Comparison of ENCODE assay signal across 18 cellular contexts in the genomic region with DNA sequence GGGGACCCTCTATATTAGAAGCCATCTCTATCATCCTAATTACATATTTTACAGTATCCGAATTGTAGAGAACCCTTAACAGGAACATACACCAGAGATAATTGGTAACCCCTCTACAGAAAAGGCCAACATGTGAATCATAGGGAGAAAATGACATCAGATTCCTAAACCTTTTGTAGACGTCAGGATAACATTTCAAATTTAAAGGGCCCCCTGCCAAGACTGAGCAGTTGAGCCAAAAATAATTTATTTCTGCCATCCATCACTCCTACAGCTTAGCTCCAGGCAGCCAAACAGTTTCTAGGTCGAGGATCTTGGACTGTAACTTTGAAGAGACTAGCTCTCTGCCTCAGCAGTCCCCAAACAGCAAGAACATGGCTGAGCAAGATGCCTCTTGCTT. TPM values are rescaled to one million over a fixed set of nuclear protein-coding genes. Genes with fewer than 3 reads are reported as not detected.
DNase-seq lines count a peak whose midpoint lies in the region; ATAC-seq and TF ChIP-seq lines count a peak whose summit lies in the region.
"Had no signal": no experiment of that assay in that cellular context is flagged by ENCODE, and none has a peak within 500 bp of the region (broad histone marks: within the 10 kb centered on the region; RNA-seq: fewer than 3 reads in every experiment).

No MANE protein-coding gene starts in this region.

- H3K27me3 ChIP-seq in skeletal muscle tissue (ENCODE audit: control insufficient read depth in 3 of 3, insufficient read depth in 3 of 3, low read length in 3 of 3) = no peaks in the 10 kb centered on the region
- peaks cover 43% of the 10 kb centered on the region for H3K27me3 ChIP-seq in CD4-positive, alpha-beta T cell (ENCODE audit: control insufficient read depth, insufficient read depth, low read length)
- H3K27me3 ChIP-seq: colonic mucosa had no signal

- peak; percentile 35 for DNase-seq in HFFc6
- peak; percentile 53 for DNase-seq in astrocyte of the cerebellum (ENCODE audit: low read depth)
- DNase-seq in left ventricle myocardium superior = no peak
- no peak for DNase-seq in ACHN
- no peak for DNase-seq in CD4-positive, alpha-beta T cell
- DNase-seq in NCI-H1417 (lab: John Stamatoyannopoulos, UW) = no peak
- DNase-seq: activated naive CD4-positive, alpha-beta T cell treated with anti-CD3 and anti-CD28 coated beads for 36 hours; CD4-positive, alpha-beta memory T cell; colonic mucosa; esophagus squamous epithelium; GDM1; H9; MM.1S; NCI-H2107; stimulated activated CD4-positive, alpha-beta T cell treated with anti-CD3 and anti-CD28 coated beads, Interleukin-4, amount 100 ng/mL, for 1 hour had no signal

- H3K4me3 Mint-ChIP-seq in HFFc6 = peak overlapping the region; percentile 17; the same call in 1 of the 2 replicates
- H3K4me3 Mint-ChIP-seq in CD4-positive, alpha-beta T cell = no peak overlapping the region
- H3K4me3 Mint-ChIP-seq: activated naive CD4-positive, alpha-beta T cell treated with anti-CD3 and anti-CD28 coated beads for 36 hours; CD4-positive, alpha-beta memory T cell; H9 had no signal

- POLR2A ChIA-PET in CD4-positive, alpha-beta T cell (lab: Charles Lee) = no interaction called here

- peak overlapping the region; percentile 49 for H3K27ac ChIP-seq in skeletal muscle tissue (ENCODE audit: low read depth, low read length)
- no peak overlapping the region for H3K27ac ChIP-seq in CD4-positive, alpha-beta T cell (ENCODE audit: low read depth, low read length)
- H3K27ac ChIP-seq: colonic mucosa had no signal

- H3K9ac ChIP-seq in skeletal muscle tissue (ENCODE audit: low read depth in 1 of 3, low read length in 3 of 3) = no peak overlapping the region

- H3K9me3 ChIP-seq in skeletal muscle tissue (ENCODE audit: control insufficient read depth in 3 of 3, low read length in 3 of 3) = no peaks in the 10 kb centered on the region
- no peaks in the 10 kb centered on the region for H3K9me3 ChIP-seq in CD4-positive, alpha-beta T cell (ENCODE audit: control insufficient read depth, low read length)
- H3K9me3 ChIP-seq: colonic mucosa, esophagus squamous epithelium, prostate gland had no signal

- intact Hi-C loops in left ventricle myocardium superior (cut with micrococcal nuclease) = no loop called here
- intact Hi-C loops in CD4-positive, alpha-beta T cell (cut with DNase I, micrococcal nuclease) = no loop called here

- peaks cover 42% of the 10 kb centered on the region for H3K4me1 Mint-ChIP-seq in HFFc6 (ENCODE audit: low read depth)
- no peaks in the 10 kb centered on the region for H3K4me1 Mint-ChIP-seq in CD4-positive, alpha-beta T cell (ENCODE audit: low read depth)
- H3K4me1 Mint-ChIP-seq: CD4-positive, alpha-beta memory T cell had no signal

- ATAC-seq in left ventricle myocardium superior (peak; percentile 29), HG03457 (IDR thresholded peaks at IDR 0.05; ENCODE audit: unreplicated experiment) (no peak)
- ATAC-seq in CD4-positive, alpha-beta T cell (ENCODE audit: poor library complexity) = no peak

- H3K9me3 Mint-ChIP-seq in HFFc6 = no peaks in the 10 kb centered on the region
- H3K9me3 Mint-ChIP-seq in CD4-positive, alpha-beta T cell = no peaks in the 10 kb centered on the region
- H3K9me3 Mint-ChIP-seq: H9 had no signal

- H3K27me3 Mint-ChIP-seq in HFFc6 (ENCODE audit: insufficient read depth) = no peaks in the 10 kb centered on the region
- peaks cover 53% of the 10 kb centered on the region for H3K27me3 Mint-ChIP-seq in CD4-positive, alpha-beta T cell

- peaks cover 27% of the 10 kb centered on the region for H3K36me3 Mint-ChIP-seq in HFFc6 (ENCODE audit: low read depth)
- H3K36me3 Mint-ChIP-seq in CD4-positive, alpha-beta T cell (ENCODE audit: low read depth) = no peaks in the 10 kb centered on the region
- H3K36me3 Mint-ChIP-seq: CD4-positive, alpha-beta memory T cell had no signal

- in situ Hi-C loops in astrocyte of the cerebellum (cut with HindIII; ENCODE audit: low sequenced_read_pairs) (no loop called here), ACHN (cut with HindIII; ENCODE audit: low pct_ligation_motif_present, low pct_unique_long_range_greater_than_20kb, low sequenced_read_pairs) (no loop called here)

- H3K4me1 ChIP-seq in skeletal muscle tissue (ENCODE audit: control insufficient read depth in 3 of 3, insufficient read depth in 3 of 3, low read length in 3 of 3) = peaks cover 20 to 25% (median 21%) of the 10 kb centered on the region in 3 donors

- no peak overlapping the region for H3K4me3 ChIP-seq in astrocyte of the cerebellum (ENCODE audit: low read depth, low read length)
- no peak overlapping the region for H3K4me3 ChIP-seq in skeletal muscle tissue (ENCODE audit: low read length in 3 of 3)
- H3K4me3 ChIP-seq: colonic mucosa, esophagus squamous epithelium, prostate gland had no signal

- peak overlapping the region; percentile 62 for H3K27ac Mint-ChIP-seq in HFFc6
- no peak overlapping the region for H3K27ac Mint-ChIP-seq in CD4-positive, alpha-beta T cell
- H3K27ac Mint-ChIP-seq: activated naive CD4-positive, alpha-beta T cell treated with anti-CD3 and anti-CD28 coated beads for 36 hours; CD4-positive, alpha-beta memory T cell had no signal

- no peak for TF ChIP-seq CTCF in HFFc6 (IDR thresholded peaks at IDR 0.05)
- TF ChIP-seq CTCF in astrocyte of the cerebellum (IDR thresholded peaks at IDR 0.05; ENCODE audit: low read depth, low read length, missing control alignments) = no peak
- no peak for TF ChIP-seq CTCF in CD4-positive, alpha-beta T cell (IDR thresholded peaks at IDR 0.05)

- CTCF ChIA-PET in CD4-positive, alpha-beta T cell (lab: Charles Lee) = no interaction called here

- peaks cover 9 to 18% (median 14%) of the 10 kb centered on the region in 3 donors for H3K36me3 ChIP-seq in skeletal muscle tissue (ENCODE audit: control insufficient read depth in 3 of 3, insufficient read depth in 3 of 3, low read length in 3 of 3)
- H3K36me3 ChIP-seq: colonic mucosa had no signal

RNA-seq across cellular contexts. Expression of gene ZNF697, which starts 21.2 kb away (rescaled TPM):
- 1 to 10 TPM; 7.5 to 8.5 (median 8.1) TPM for total RNA-seq in HFFc6 (2021; fragmentation: NEBNext Ultra II Directional; extraction: Animal tissue kit (Norgen Biotek cat#: 25700))
- total RNA-seq in left ventricle myocardium superior (11.5 TPM), skeletal muscle tissue (13.6 TPM)
- under 1 TPM; 0.05 to 0.06 TPM for total RNA-seq in CD4-positive, alpha-beta T cell

Comparison
In these comparisons a context has a peak if more than half of its experiments do, and no peak if none do; other contexts are left out.
1. DNase-seq: peak in HFFc6 (single experiment) and astrocyte of the cerebellum (single experiment); none in left ventricle myocardium superior (single experiment), ACHN (single experiment), CD4-positive, alpha-beta T cell (0 of 10) and NCI-H1417 (0 of 3).
2. RNA of gene ZNF697, which starts 21.2 kb away (total RNA-seq): 13.6 TPM in skeletal muscle tissue (single experiment), 11.5 TPM in left ventricle myocardium superior (single experiment) and 7.5 to 8.5 TPM in HFFc6; 0.05 to 0.06 TPM in CD4-positive, alpha-beta T cell; every median in the first group is over 4 times any median in the second.